Comparison of ENCODE assay signal across 1 cellular context in the genomic region with DNA sequence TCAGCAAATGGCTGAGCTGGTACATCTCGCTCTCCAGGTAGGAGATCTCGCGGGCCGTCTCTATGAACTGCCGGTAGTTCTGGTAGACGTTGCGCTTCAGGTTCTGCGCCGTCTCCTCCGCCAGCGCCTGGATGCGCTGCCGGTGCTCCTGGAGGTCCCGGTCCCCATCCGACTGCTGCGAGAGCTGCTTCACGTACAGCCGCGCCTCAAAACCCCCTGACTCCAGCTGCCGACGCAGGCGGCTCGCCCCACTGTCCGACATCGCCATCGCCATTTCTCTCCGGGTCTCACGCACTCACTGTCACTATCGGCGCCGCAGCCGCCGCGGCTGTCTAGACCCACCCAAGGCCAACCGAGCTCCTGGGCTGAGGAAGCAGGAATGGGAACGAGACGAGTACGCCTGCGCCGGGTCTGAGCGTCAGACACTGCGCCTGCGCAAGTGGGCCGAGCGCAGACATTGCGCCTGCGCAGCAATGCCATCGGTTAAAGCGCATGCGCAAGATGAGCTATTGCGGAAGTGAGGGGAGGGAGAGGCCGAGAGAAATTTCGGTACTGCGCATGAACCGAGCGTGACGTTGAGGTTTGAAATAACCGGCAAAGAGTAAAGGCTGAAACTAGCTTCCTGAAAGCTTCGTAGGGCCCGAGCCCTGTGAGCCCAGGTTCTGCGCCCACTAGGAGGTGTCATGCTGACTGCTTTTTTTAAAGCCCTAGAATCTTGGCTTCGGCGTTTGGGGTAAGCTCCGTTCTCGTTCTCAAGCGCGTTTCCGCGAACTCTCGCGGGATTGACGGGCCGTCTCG.
A peak's percentile ranks its signal among the peaks of the same experiment; 100 is the strongest.
TF ChIP-seq lines count a peak whose summit lies in the region.

A gene with protein sequence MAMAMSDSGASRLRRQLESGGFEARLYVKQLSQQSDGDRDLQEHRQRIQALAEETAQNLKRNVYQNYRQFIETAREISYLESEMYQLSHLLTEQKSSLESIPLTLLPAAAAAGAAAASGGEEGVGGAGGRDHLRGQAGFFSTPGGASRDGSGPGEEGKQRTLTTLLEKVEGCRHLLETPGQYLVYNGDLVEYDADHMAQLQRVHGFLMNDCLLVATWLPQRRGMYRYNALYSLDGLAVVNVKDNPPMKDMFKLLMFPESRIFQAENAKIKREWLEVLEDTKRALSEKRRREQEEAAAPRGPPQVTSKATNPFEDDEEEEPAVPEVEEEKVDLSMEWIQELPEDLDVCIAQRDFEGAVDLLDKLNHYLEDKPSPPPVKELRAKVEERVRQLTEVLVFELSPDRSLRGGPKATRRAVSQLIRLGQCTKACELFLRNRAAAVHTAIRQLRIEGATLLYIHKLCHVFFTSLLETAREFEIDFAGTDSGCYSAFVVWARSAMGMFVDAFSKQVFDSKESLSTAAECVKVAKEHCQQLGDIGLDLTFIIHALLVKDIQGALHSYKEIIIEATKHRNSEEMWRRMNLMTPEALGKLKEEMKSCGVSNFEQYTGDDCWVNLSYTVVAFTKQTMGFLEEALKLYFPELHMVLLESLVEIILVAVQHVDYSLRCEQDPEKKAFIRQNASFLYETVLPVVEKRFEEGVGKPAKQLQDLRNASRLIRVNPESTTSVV (minus strand): TSS at position 381 of the 798 bp plus-strand sequence. CDS start 107 bp downstream, at position 274.

TF ChIP-seq in K562, 482 proteins besides CTCF, POLR2A, EP300 and RAD21 (continued from another document and continues in another):
- TF ChIP-seq, protein P1, sequence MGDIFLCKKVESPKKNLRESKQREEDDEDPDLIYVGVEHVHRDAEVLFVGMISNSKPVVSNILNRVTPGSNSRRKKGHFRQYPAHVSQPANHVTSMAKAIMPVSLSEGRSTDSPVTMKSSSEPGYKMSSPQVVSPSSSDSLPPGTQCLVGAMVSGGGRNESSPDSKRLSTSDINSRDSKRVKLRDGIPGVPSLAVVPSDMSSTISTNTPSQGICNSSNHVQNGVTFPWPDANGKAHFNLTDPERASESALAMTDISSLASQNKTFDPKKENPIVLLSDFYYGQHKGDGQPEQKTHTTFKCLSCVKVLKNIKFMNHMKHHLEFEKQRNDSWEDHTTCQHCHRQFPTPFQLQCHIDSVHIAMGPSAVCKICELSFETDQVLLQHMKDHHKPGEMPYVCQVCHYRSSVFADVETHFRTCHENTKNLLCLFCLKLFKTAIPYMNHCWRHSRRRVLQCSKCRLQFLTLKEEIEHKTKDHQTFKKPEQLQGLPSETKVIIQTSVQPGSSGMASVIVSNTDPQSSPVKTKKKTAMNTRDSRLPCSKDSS (IDR thresholded peaks at IDR 0.05; ENCODE audit: low read depth, partially characterized antibody), result no peak
- peak; percentile 61; the same call in 1 of the 2 replicates for TF ChIP-seq BCOR (IDR thresholded peaks at IDR 0.05)
- TF ChIP-seq, protein P2, sequence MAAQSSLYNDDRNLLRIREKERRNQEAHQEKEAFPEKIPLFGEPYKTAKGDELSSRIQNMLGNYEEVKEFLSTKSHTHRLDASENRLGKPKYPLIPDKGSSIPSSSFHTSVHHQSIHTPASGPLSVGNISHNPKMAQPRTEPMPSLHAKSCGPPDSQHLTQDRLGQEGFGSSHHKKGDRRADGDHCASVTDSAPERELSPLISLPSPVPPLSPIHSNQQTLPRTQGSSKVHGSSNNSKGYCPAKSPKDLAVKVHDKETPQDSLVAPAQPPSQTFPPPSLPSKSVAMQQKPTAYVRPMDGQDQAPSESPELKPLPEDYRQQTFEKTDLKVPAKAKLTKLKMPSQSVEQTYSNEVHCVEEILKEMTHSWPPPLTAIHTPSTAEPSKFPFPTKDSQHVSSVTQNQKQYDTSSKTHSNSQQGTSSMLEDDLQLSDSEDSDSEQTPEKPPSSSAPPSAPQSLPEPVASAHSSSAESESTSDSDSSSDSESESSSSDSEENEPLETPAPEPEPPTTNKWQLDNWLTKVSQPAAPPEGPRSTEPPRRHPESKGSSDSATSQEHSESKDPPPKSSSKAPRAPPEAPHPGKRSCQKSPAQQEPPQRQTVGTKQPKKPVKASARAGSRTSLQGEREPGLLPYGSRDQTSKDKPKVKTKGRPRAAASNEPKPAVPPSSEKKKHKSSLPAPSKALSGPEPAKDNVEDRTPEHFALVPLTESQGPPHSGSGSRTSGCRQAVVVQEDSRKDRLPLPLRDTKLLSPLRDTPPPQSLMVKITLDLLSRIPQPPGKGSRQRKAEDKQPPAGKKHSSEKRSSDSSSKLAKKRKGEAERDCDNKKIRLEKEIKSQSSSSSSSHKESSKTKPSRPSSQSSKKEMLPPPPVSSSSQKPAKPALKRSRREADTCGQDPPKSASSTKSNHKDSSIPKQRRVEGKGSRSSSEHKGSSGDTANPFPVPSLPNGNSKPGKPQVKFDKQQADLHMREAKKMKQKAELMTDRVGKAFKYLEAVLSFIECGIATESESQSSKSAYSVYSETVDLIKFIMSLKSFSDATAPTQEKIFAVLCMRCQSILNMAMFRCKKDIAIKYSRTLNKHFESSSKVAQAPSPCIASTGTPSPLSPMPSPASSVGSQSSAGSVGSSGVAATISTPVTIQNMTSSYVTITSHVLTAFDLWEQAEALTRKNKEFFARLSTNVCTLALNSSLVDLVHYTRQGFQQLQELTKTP (IDR thresholded peaks at IDR 0.05; ENCODE audit: low read depth in 1 of 2, partially characterized antibody in 2 of 2), result no peak
- TF ChIP-seq MAFK (IDR thresholded peaks at IDR 0.05; ENCODE audit: low read length), result peak; percentile 88
- TF ChIP-seq HNRNPH1 (optimal IDR thresholded peaks at IDR 0.05; ENCODE audit: low read depth, low read length), result no peak
- no peak for TF ChIP-seq ZNF217 (CRISPR knock-in tag; IDR thresholded peaks at IDR 0.05)
- TF ChIP-seq TARDBP (IDR thresholded peaks at IDR 0.05), result no peak
- TF ChIP-seq, protein P3, sequence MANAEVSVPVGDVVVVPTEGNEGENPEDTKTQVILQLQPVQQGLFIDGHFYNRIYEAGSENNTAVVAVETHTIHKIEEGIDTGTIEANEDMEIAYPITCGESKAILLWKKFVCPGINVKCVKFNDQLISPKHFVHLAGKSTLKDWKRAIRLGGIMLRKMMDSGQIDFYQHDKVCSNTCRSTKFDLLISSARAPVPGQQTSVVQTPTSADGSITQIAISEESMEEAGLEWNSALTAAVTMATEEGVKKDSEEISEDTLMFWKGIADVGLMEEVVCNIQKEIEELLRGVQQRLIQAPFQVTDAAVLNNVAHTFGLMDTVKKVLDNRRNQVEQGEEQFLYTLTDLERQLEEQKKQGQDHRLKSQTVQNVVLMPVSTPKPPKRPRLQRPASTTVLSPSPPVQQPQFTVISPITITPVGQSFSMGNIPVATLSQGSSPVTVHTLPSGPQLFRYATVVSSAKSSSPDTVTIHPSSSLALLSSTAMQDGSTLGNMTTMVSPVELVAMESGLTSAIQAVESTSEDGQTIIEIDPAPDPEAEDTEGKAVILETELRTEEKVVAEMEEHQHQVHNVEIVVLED (CRISPR knock-in tag; IDR thresholded peaks at IDR 0.05), result peak; percentile 83; the same call in 1 of the 2 replicates
- peak; percentile 4; the same call in 1 of the 2 replicates for TF ChIP-seq RB1 (IDR thresholded peaks at IDR 0.05; ENCODE audit: low read depth)
- TF ChIP-seq ZBTB17 (CRISPR knock-in tag; IDR thresholded peaks at IDR 0.05), result peak; percentile 80
- TF ChIP-seq MAFG (tag; conservative IDR thresholded peaks at IDR 0.05), result peak; percentile 96
- no peak for TF ChIP-seq ZNF3 (CRISPR knock-in tag; IDR thresholded peaks at IDR 0.05)
- TF ChIP-seq, protein P4, sequence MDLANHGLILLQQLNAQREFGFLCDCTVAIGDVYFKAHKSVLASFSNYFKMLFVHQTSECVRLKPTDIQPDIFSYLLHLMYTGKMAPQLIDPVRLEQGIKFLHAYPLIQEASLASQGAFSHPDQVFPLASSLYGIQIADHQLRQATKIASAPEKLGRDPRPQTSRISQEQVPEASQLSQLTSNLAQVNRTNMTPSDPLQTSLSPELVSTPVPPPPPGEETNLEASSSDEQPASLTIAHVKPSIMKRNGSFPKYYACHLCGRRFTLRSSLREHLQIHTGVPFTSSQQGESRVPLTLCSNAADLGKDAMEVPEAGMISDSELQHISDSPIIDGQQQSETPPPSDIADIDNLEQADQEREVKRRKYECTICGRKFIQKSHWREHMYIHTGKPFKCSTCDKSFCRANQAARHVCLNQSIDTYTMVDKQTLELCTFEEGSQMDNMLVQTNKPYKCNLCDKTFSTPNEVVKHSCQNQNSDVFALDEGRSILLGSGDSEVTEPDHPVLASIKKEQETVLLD (IDR thresholded peaks at IDR 0.05), result peak; percentile 100
- TF ChIP-seq HDAC1 (IDR thresholded peaks at IDR 0.05), result peak in 1 of 2 experiments; percentile 96; a peak in 2 of 4 replicates
- TF ChIP-seq ZNF707 (CRISPR knock-in tag; conservative IDR thresholded peaks at IDR 0.05), result peak; percentile 48; the same call in 1 of the 2 replicates
- TF ChIP-seq, protein P5, sequence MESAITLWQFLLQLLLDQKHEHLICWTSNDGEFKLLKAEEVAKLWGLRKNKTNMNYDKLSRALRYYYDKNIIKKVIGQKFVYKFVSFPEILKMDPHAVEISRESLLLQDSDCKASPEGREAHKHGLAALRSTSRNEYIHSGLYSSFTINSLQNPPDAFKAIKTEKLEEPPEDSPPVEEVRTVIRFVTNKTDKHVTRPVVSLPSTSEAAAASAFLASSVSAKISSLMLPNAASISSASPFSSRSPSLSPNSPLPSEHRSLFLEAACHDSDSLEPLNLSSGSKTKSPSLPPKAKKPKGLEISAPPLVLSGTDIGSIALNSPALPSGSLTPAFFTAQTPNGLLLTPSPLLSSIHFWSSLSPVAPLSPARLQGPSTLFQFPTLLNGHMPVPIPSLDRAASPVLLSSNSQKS (CRISPR knock-in tag; IDR thresholded peaks at IDR 0.05), result no peak; the same call in 1 of the 2 replicates
- peak; percentile 82 to 93 for TF ChIP-seq FOXK2 (conservative IDR thresholded peaks at IDR 0.05 in 1 of 2, IDR thresholded peaks at IDR 0.05 in 1 of 2; ENCODE audit: low read depth in 2 of 2)
- TF ChIP-seq, protein P6, sequence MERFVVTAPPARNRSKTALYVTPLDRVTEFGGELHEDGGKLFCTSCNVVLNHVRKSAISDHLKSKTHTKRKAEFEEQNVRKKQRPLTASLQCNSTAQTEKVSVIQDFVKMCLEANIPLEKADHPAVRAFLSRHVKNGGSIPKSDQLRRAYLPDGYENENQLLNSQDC (CRISPR knock-in tag; IDR thresholded peaks at IDR 0.05), result peak; percentile 83; the same call in 1 of the 2 replicates
- TF ChIP-seq L3MBTL2 (IDR thresholded peaks at IDR 0.05), result peak; percentile 86
- no peak for TF ChIP-seq XRCC4 (IDR thresholded peaks at IDR 0.05; ENCODE audit: extremely low read depth, insufficient read depth, insufficient read length)
- TF ChIP-seq, protein P7, sequence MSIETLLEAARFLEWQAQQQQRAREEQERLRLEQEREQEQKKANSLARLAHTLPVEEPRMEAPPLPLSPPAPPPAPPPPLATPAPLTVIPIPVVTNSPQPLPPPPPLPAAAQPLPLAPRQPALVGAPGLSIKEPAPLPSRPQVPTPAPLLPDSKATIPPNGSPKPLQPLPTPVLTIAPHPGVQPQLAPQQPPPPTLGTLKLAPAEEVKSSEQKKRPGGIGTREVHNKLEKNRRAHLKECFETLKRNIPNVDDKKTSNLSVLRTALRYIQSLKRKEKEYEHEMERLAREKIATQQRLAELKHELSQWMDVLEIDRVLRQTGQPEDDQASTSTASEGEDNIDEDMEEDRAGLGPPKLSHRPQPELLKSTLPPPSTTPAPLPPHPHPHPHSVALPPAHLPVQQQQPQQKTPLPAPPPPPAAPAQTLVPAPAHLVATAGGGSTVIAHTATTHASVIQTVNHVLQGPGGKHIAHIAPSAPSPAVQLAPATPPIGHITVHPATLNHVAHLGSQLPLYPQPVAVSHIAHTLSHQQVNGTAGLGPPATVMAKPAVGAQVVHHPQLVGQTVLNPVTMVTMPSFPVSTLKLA (conservative IDR thresholded peaks at IDR 0.05), result peak in 1 of 2 experiments; percentile 74; a peak in 2 of 4 replicates
- TF ChIP-seq EP400 (IDR thresholded peaks at IDR 0.05), result peak; percentile 87
- TF ChIP-seq SRSF1 (IDR thresholded peaks at IDR 0.05; ENCODE audit: low read depth, low read length), result no peak
- TF ChIP-seq HMG20A (CRISPR knock-in tag; conservative IDR thresholded peaks at IDR 0.05), result no peak
- no peak for TF ChIP-seq NR2F6 (CRISPR knock-in tag; IDR thresholded peaks at IDR 0.05)
- no peak for TF ChIP-seq ZEB2 (IDR thresholded peaks at IDR 0.05)
- no peak for TF ChIP-seq ZNF253 (CRISPR knock-in tag; conservative IDR thresholded peaks at IDR 0.05)
- TF ChIP-seq, protein P8, sequence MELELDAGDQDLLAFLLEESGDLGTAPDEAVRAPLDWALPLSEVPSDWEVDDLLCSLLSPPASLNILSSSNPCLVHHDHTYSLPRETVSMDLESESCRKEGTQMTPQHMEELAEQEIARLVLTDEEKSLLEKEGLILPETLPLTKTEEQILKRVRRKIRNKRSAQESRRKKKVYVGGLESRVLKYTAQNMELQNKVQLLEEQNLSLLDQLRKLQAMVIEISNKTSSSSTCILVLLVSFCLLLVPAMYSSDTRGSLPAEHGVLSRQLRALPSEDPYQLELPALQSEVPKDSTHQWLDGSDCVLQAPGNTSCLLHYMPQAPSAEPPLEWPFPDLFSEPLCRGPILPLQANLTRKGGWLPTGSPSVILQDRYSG (tag; conservative IDR thresholded peaks at IDR 0.05; ENCODE audit: low read depth), result no peak
- TF ChIP-seq HSF4 (CRISPR knock-in tag; IDR thresholded peaks at IDR 0.05; ENCODE audit: borderline replicate concordance), result no peak
- TF ChIP-seq NFXL1 (CRISPR knock-in tag; IDR thresholded peaks at IDR 0.05), result no peak
- peak; percentile 93 for TF ChIP-seq TAF9B (IDR thresholded peaks at IDR 0.05; ENCODE audit: partially characterized antibody)
- no peak for TF ChIP-seq SMARCA5 (IDR thresholded peaks at IDR 0.05)
- peak; percentile 76 for TF ChIP-seq MAFF (IDR thresholded peaks at IDR 0.05; ENCODE audit: low read length)
- peak; percentile 80 for TF ChIP-seq DIDO1 (tag; IDR thresholded peaks at IDR 0.05; ENCODE audit: low read depth)
- no peak for TF ChIP-seq NBN (IDR thresholded peaks at IDR 0.05; ENCODE audit: low read depth)
- TF ChIP-seq NFE2L1 (tag; IDR thresholded peaks at IDR 0.05; ENCODE audit: borderline replicate concordance, low read depth), result no peak
- TF ChIP-seq SPI1 (IDR thresholded peaks at IDR 0.05; ENCODE audit: borderline replicate concordance, low read depth, low read length), result peak; percentile 90
- TF ChIP-seq ZNF134 (CRISPR knock-in tag; conservative IDR thresholded peaks at IDR 0.05), result no peak
- TF ChIP-seq CHD2 (IDR thresholded peaks at IDR 0.05; ENCODE audit: low read depth, low read length), result peak; percentile 99
- 0 out of 2 replicates have a peak, but pooled peaks have one; percentile 1 for TF ChIP-seq MYC (IDR thresholded peaks at IDR 0.05; ENCODE audit: low read depth, low read length)
- no peak for TF ChIP-seq MYC (CRISPR knock-in tag; IDR thresholded peaks at IDR 0.05; ENCODE audit: borderline replicate concordance, low read depth)
- TF ChIP-seq ZFP30 (CRISPR knock-in tag; IDR thresholded peaks at IDR 0.05; ENCODE audit: borderline replicate concordance), result no peak
- peak; percentile 54; the same call in 1 of the 2 replicates for TF ChIP-seq HLTF (IDR thresholded peaks at IDR 0.05)
- no peak for TF ChIP-seq DNMT1 (IDR thresholded peaks at IDR 0.05)
- TF ChIP-seq SIN3A (IDR thresholded peaks at IDR 0.05; ENCODE audit: borderline replicate concordance in 2 of 2, control insufficient read depth in 1 of 2, low read depth in 2 of 2, low read length in 2 of 2), result peak in 1 of 2 experiments; percentile 39; a peak in 1 of 4 replicates
- TF ChIP-seq MEF2D (tag; conservative IDR thresholded peaks at IDR 0.05; ENCODE audit: low read depth), result no peak
- TF ChIP-seq, protein P9, sequence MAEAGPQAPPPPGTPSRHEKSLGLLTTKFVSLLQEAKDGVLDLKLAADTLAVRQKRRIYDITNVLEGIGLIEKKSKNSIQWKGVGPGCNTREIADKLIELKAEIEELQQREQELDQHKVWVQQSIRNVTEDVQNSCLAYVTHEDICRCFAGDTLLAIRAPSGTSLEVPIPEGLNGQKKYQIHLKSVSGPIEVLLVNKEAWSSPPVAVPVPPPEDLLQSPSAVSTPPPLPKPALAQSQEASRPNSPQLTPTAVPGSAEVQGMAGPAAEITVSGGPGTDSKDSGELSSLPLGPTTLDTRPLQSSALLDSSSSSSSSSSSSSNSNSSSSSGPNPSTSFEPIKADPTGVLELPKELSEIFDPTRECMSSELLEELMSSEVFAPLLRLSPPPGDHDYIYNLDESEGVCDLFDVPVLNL (CRISPR knock-in tag; IDR thresholded peaks at IDR 0.05; ENCODE audit: low read depth), result no peak; the same call in 1 of the 2 replicates
